Comparison of ENCODE assay signal across 10 cellular contexts in the genomic region with DNA sequence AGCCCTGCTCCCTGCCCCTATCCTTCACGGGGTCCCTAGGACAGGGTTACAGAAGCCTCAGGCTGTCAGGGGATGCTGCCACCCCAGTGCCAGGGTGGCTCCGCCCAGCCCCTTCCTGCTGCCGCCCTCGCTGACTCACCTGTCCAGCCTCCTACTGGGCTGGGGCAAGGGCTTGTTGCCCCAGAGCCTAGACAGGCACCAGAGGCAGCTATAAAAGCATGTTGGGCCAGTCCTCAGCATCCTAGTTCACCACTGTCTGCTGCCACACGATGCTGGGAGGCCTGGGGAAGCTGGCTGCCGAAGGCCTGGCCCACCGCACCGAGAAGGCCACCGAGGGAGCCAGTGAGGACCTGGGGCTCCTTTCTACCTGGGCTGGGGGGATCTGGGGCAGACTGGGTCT. TPM values are rescaled to one million over a fixed set of nuclear protein-coding genes. Genes with fewer than 3 reads are reported as not detected.
"Had no signal": no experiment of that assay in that cellular context is flagged by ENCODE, and none has a peak within 500 bp of the region (broad histone marks: within the 10 kb centered on the region; RNA-seq: fewer than 3 reads in every experiment).

FAM25A (plus strand) TSS at position 239 of the 400 bp plus-strand sequence; CDS start at position 270, 31 bp downstream.

RNA-seq across cellular contexts. Expression of gene FAM25A, which starts in this region (rescaled TPM):
- total RNA-seq: activated B cell treated with CpG ODN at 0.5 μM for 24 hours; activated CD4-positive, alpha-beta memory T cell treated with anti-CD3 and anti-CD28 coated beads for 36 hours; activated naive CD4-positive, alpha-beta T cell treated with anti-CD3 and anti-CD28 coated beads for 36 hours; activated naive CD4-positive, alpha-beta T cell treated with anti-CD3 and anti-CD28 coated beads, Interleukin-2, amount 50 U/mL, for 72 hours; activated T-cell treated with anti-CD3 and anti-CD28 coated beads, Interleukin-2, amount 50 U/mL, for 4 hours; activated T-helper 1 cell treated with anti-CD3 and anti-CD28 coated beads, Interleukin-12 subunit alpha, Interleukin-12 subunit beta, Interleukin-2, Interleukin-4 antibody, amounts not matched to agents 30 ng/mL and 10 ng/mL and 1 ng/mL, durations not matched to agents 14 hours and 24 hours and 36 hours; astrocyte; body of pancreas; breast epithelium; Right ventricle myocardium superior had no signal
